In genomic region chr7:127390186-127390816, GRCh38 we compare ENCODE assay signal across 11 cellular contexts. TPM values are rescaled to one million over a fixed set of nuclear protein-coding genes. Genes with fewer than 3 reads are reported as not detected.
DNase-seq lines count a peak whose midpoint lies in the region; ATAC-seq and TF ChIP-seq lines count a peak whose summit lies in the region.
"Had no signal": no experiment of that assay in that cellular context is flagged by ENCODE, and none has a peak within 500 bp of the region (broad histone marks: within the 10 kb centered on the region; RNA-seq: fewer than 3 reads in every experiment).

No MANE protein-coding gene starts in this region.

- ATAC-seq in stimulated activated memory B cell treated with anti-CD40 and anti-IgM and Interleukin-4, amounts not matched to agents 10 μg/mL and 1 μg/mL and 100 μg/mL, for 72 hours, result no peak
- no peak for ATAC-seq in GM19455 (IDR thresholded peaks at IDR 0.05; ENCODE audit: unreplicated experiment)

- intact Hi-C loops in MCF 10A (cut with micrococcal nuclease) (loop anchor here (10.0 kb wide), 1 partner anchor 194 kb away; the partner anchor contains the start of genes ARF5 and GCC1), breast epithelium (cut with DNase I; ENCODE audit: low total_unique reads) (no loop called here), PC-9 (cut with micrococcal nuclease; ENCODE audit: unreplicated experiment) (loop anchor here (5.0 kb wide), 1 partner anchor 262 kb away; the partner anchor contains the start of gene SND1)

- H3F3A ChIP-seq in PC-9 (ENCODE audit: insufficient read depth, low read depth), result peaks cover 9% of the 10 kb centered on the region; the same call in 1 of the 2 replicates

- TF ChIP-seq POLR2A in breast epithelium (IDR thresholded peaks at IDR 0.05), result no peak

- H3K79me2 ChIP-seq in PC-9 (ENCODE audit: low read depth), result peaks cover 62% of the 10 kb centered on the region

- H3K4me1 ChIP-seq in breast epithelium (peaks cover 0 to 4% of the 10 kb centered on the region in 2 donors), PC-9 (replicated peaks; ENCODE audit: insufficient read depth) (peaks cover 22% of the 10 kb centered on the region), endocrine pancreas (ENCODE audit: control insufficient read depth, insufficient read depth, low read length) (peaks cover 17% of the 10 kb centered on the region)

- no peak overlapping the region for H3K9ac ChIP-seq in endocrine pancreas (ENCODE audit: control insufficient read depth, insufficient read depth, low read length)

- H3K27me3 Mint-ChIP-seq in MCF 10A (ENCODE audit: insufficient read depth, unreplicated experiment), result no peaks in the 10 kb centered on the region
- no peaks in the 10 kb centered on the region for H3K27me3 Mint-ChIP-seq in stimulated activated memory B cell treated with anti-CD40 and anti-IgM and Interleukin-4, amounts not matched to agents 10 μg/mL and 1 μg/mL and 100 μg/mL, for 72 hours

- H2AFZ ChIP-seq in PC-9, result no peak overlapping the region

- H3K4me1 Mint-ChIP-seq in MCF 10A (ENCODE audit: insufficient read depth, unreplicated experiment), result peaks cover 25% of the 10 kb centered on the region
- peaks cover 53% of the 10 kb centered on the region for H3K4me1 Mint-ChIP-seq in stimulated activated memory B cell treated with anti-CD40 and anti-IgM and Interleukin-4, amounts not matched to agents 10 μg/mL and 1 μg/mL and 100 μg/mL, for 72 hours

- no TSS peak for BruUV-seq in MCF 10A (replicated peaks; lab: Mats Ljungman, UMichigan)
- no TSS peak for BruUV-seq in PC-9 (replicated peaks; lab: Mats Ljungman, UMichigan)

- POLR2A ChIA-PET in MCF 10A (lab: Yijun Ruan, JAX), result interaction anchor here (0.8 to 0.9 kb wide), 2 partner anchors 15 to 23 kb away, joined by 3 read pairs; no protein-coding TSS in a partner anchor
- POLR2A ChIA-PET in PC-9 (lab: Charles Lee; ENCODE audit: unreplicated experiment), result no interaction called here

- peak overlapping the region; percentile 91 for H3K4me3 Mint-ChIP-seq in MCF 10A (ENCODE audit: unreplicated experiment)
- H3K4me3 Mint-ChIP-seq in stimulated activated memory B cell treated with anti-CD40 and anti-IgM and Interleukin-4, amounts not matched to agents 10 μg/mL and 1 μg/mL and 100 μg/mL, for 72 hours, result peak overlapping the region; percentile 21

- no peaks in the 10 kb centered on the region for H3K9me3 Mint-ChIP-seq in MCF 10A (ENCODE audit: unreplicated experiment)
- no peaks in the 10 kb centered on the region for H3K9me3 Mint-ChIP-seq in stimulated activated memory B cell treated with anti-CD40 and anti-IgM and Interleukin-4, amounts not matched to agents 10 μg/mL and 1 μg/mL and 100 μg/mL, for 72 hours

- peak overlapping the region; percentile 95 for H3K27ac Mint-ChIP-seq in MCF 10A (ENCODE audit: low read depth, unreplicated experiment)
- H3K27ac Mint-ChIP-seq in stimulated activated memory B cell treated with anti-CD40 and anti-IgM and Interleukin-4, amounts not matched to agents 10 μg/mL and 1 μg/mL and 100 μg/mL, for 72 hours, result no peak overlapping the region

- no peaks in the 10 kb centered on the region for H3K27me3 ChIP-seq in breast epithelium
- no peaks in the 10 kb centered on the region for H3K27me3 ChIP-seq in PC-9 (ENCODE audit: insufficient read depth, low read depth)
- H3K27me3 ChIP-seq in endocrine pancreas (ENCODE audit: control insufficient read depth, insufficient read depth, low read length), result no peaks in the 10 kb centered on the region
- H3K27me3 ChIP-seq: esophagus muscularis mucosa, thyroid gland had no signal

- H3K27ac ChIP-seq in breast epithelium (no peak overlapping the region), PC-9 (no peak overlapping the region)
- H3K27ac ChIP-seq: thyroid gland had no signal

- CTCF ChIA-PET in MCF 10A (lab: Yijun Ruan, JAX), result no interaction called here
- CTCF ChIA-PET in PC-9 (lab: Charles Lee), result no interaction called here

- TF ChIP-seq CTCF in MCF 10A (IDR thresholded peaks at IDR 0.05; ENCODE audit: unreplicated experiment) (no peak), breast epithelium (IDR thresholded peaks at IDR 0.05) (no peak), PC-9 (conservative IDR thresholded peaks at IDR 0.05) (no peak), foreskin fibroblast (IDR thresholded peaks at IDR 0.05; ENCODE audit: low read depth, low read length) (no peak)

- H3K36me3 Mint-ChIP-seq in MCF 10A (ENCODE audit: insufficient read depth, unreplicated experiment), result peaks cover 52% of the 10 kb centered on the region
- H3K36me3 Mint-ChIP-seq in stimulated activated memory B cell treated with anti-CD40 and anti-IgM and Interleukin-4, amounts not matched to agents 10 μg/mL and 1 μg/mL and 100 μg/mL, for 72 hours, result peaks cover 40% of the 10 kb centered on the region

- H3K9me3 ChIP-seq in breast epithelium (no peaks in the 10 kb centered on the region), PC-9 (ENCODE audit: insufficient read depth, low read depth) (no peaks in the 10 kb centered on the region), endocrine pancreas (ENCODE audit: control insufficient read depth, low read length) (no peaks in the 10 kb centered on the region)
- H3K9me3 ChIP-seq: esophagus muscularis mucosa, thyroid gland had no signal

- DNase-seq in MCF 10A (ENCODE audit: unreplicated experiment) (no peak), breast epithelium (ENCODE audit: low spot score in 2 of 2) (no peak), PC-9 (no peak), foreskin fibroblast (no peak), NCI-H748 treated with DMSO at 0.1 percent for 48 hours (lab: John Stamatoyannopoulos, UW) (no peak)
- DNase-seq: posterior cingulate gyrus, thyroid gland had no signal

- H3K36me3 ChIP-seq in breast epithelium, result no peaks in the 10 kb centered on the region
- H3K36me3 ChIP-seq in PC-9 (ENCODE audit: low read depth), result peaks cover 22% of the 10 kb centered on the region
- no peaks in the 10 kb centered on the region for H3K36me3 ChIP-seq in endocrine pancreas (ENCODE audit: control insufficient read depth, insufficient read depth, low read length)

- H3K4me2 ChIP-seq in PC-9, result peak overlapping the region; percentile 85

- H4K20me1 ChIP-seq in PC-9 (ENCODE audit: insufficient read depth), result peaks cover 12% of the 10 kb centered on the region

- H3K9me2 ChIP-seq in PC-9 (ENCODE audit: insufficient read depth), result no peaks in the 10 kb centered on the region

- no peak overlapping the region for H3K4me3 ChIP-seq in breast epithelium
- peak overlapping the region; percentile 99; the same call in 1 of the 2 replicates for H3K4me3 ChIP-seq in PC-9
- peak overlapping the region; percentile 93 for H3K4me3 ChIP-seq in endocrine pancreas (ENCODE audit: control insufficient read depth, insufficient read depth, low read length)
- no peak overlapping the region for H3K4me3 ChIP-seq in foreskin fibroblast (ENCODE audit: low read depth in 1 of 2, low read length in 2 of 2)

RNA-seq across cellular contexts. Expression of gene ZNF800, which starts 2.2 kb away (rescaled TPM):
- 51.7 and 55.1 TPM in 2 replicates for total RNA-seq in MCF 10A (2022)
- 10 to 100 TPM; 29.5 to 51.1 (median 31.0) TPM for total RNA-seq in breast epithelium
- total RNA-seq in PC-9 (2021), result 32.4 and 32.6 TPM in 2 replicates

Comparison
In these comparisons a context has a peak if more than half of its experiments do, and no peak if none do; other contexts are left out.
1. H3K4me3 ChIP-seq: peak in PC-9 (single experiment) and endocrine pancreas (single experiment); none in breast epithelium (0 of 3) and foreskin fibroblast (0 of 2).